In genomic region chr11:32090774-32091370, GRCh38 we compare ENCODE assay signal across 1 cellular context.
TF ChIP-seq lines count a peak whose summit lies in the region.

TSS of gene RCN1 (plus strand) at chr11:32091074. CDS start at chr11:32091197, 123 bp downstream.

TF ChIP-seq in HepG2, 621 proteins besides CTCF, POLR2A, EP300 and RAD21 (continued from another document):
- TF ChIP-seq ZNF276 (CRISPR knock-in tag; IDR thresholded peaks at IDR 0.05; ENCODE audit: low read depth) (0 out of 2 replicates have a peak, but pooled peaks have one; percentile 72), ZNF558 (CRISPR knock-in tag; IDR thresholded peaks at IDR 0.05; ENCODE audit: borderline replicate concordance) (0 out of 2 replicates have a peak, but pooled peaks have one; percentile 55), KLF13 (CRISPR knock-in tag; IDR thresholded peaks at IDR 0.05) (no peak), ASH2L (IDR thresholded peaks at IDR 0.05; ENCODE audit: insufficient read length, low read depth, low read length) (peak; percentile 71), CBFB (CRISPR knock-in tag; IDR thresholded peaks at IDR 0.05) (0 out of 2 replicates have a peak, but pooled peaks have one; percentile 3), POLR2G (IDR thresholded peaks at IDR 0.05; ENCODE audit: low read depth, low read length) (peak; percentile 48; the same call in 1 of the 2 replicates), ATF7-NPFF (CRISPR knock-in tag; IDR thresholded peaks at IDR 0.05; ENCODE audit: low read depth) (0 out of 2 replicates have a peak, but pooled peaks have one; percentile 52), ZNF350 (CRISPR knock-in tag; IDR thresholded peaks at IDR 0.05; ENCODE audit: borderline replicate concordance, low read depth) (no peak), ZNF800 (CRISPR knock-in tag; IDR thresholded peaks at IDR 0.05) (peak; percentile 76; the same call in 1 of the 2 replicates), NR2C2 (CRISPR knock-in tag; IDR thresholded peaks at IDR 0.05; ENCODE audit: borderline replicate concordance) (peak; percentile 32; the same call in 1 of the 2 replicates), ZGPAT (CRISPR knock-in tag; IDR thresholded peaks at IDR 0.05) (peak; percentile 37), RBM39 (IDR thresholded peaks at IDR 0.05; ENCODE audit: low read depth, low read length, poor library complexity, severe bottlenecking) (no peak), DMAP1 (CRISPR knock-in tag; IDR thresholded peaks at IDR 0.05) (peak; percentile 69; the same call in 1 of the 2 replicates), ZNF562 (CRISPR knock-in tag; IDR thresholded peaks at IDR 0.05; ENCODE audit: borderline replicate concordance) (0 out of 2 replicates have a peak, but pooled peaks have one; percentile 42), KMT2A (CRISPR knock-in tag; IDR thresholded peaks at IDR 0.05) (0 out of 2 replicates have a peak, but pooled peaks have one; percentile 13), ZNF274 (CRISPR knock-in tag; IDR thresholded peaks at IDR 0.05) (0 out of 2 replicates have a peak, but pooled peaks have one; percentile 34), TOPORS (CRISPR knock-in tag; IDR thresholded peaks at IDR 0.05) (0 out of 2 replicates have a peak, but pooled peaks have one; percentile 35), ZNF550 (CRISPR knock-in tag; IDR thresholded peaks at IDR 0.05; ENCODE audit: borderline replicate concordance) (0 out of 2 replicates have a peak, but pooled peaks have one; percentile 60), ZNF235 (CRISPR knock-in tag; IDR thresholded peaks at IDR 0.05; ENCODE audit: borderline replicate concordance) (no peak), FOXO1 (CRISPR knock-in tag; IDR thresholded peaks at IDR 0.05) (0 out of 2 replicates have a peak, but pooled peaks have one; percentile 16), ZNF652 (CRISPR knock-in tag; IDR thresholded peaks at IDR 0.05; ENCODE audit: borderline replicate concordance, low read depth) (0 out of 2 replicates have a peak, but pooled peaks have one; percentile 27), ZNF674 (CRISPR knock-in tag; IDR thresholded peaks at IDR 0.05; ENCODE audit: low read depth) (0 out of 2 replicates have a peak, but pooled peaks have one; percentile 25)
- TF ChIP-seq, protein P1, sequence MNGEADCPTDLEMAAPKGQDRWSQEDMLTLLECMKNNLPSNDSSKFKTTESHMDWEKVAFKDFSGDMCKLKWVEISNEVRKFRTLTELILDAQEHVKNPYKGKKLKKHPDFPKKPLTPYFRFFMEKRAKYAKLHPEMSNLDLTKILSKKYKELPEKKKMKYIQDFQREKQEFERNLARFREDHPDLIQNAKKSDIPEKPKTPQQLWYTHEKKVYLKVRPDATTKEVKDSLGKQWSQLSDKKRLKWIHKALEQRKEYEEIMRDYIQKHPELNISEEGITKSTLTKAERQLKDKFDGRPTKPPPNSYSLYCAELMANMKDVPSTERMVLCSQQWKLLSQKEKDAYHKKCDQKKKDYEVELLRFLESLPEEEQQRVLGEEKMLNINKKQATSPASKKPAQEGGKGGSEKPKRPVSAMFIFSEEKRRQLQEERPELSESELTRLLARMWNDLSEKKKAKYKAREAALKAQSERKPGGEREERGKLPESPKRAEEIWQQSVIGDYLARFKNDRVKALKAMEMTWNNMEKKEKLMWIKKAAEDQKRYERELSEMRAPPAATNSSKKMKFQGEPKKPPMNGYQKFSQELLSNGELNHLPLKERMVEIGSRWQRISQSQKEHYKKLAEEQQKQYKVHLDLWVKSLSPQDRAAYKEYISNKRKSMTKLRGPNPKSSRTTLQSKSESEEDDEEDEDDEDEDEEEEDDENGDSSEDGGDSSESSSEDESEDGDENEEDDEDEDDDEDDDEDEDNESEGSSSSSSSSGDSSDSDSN (CRISPR knock-in tag; IDR thresholded peaks at IDR 0.05): peak; percentile 90; the same call in 1 of the 2 replicates
- TF ChIP-seq, protein P2, sequence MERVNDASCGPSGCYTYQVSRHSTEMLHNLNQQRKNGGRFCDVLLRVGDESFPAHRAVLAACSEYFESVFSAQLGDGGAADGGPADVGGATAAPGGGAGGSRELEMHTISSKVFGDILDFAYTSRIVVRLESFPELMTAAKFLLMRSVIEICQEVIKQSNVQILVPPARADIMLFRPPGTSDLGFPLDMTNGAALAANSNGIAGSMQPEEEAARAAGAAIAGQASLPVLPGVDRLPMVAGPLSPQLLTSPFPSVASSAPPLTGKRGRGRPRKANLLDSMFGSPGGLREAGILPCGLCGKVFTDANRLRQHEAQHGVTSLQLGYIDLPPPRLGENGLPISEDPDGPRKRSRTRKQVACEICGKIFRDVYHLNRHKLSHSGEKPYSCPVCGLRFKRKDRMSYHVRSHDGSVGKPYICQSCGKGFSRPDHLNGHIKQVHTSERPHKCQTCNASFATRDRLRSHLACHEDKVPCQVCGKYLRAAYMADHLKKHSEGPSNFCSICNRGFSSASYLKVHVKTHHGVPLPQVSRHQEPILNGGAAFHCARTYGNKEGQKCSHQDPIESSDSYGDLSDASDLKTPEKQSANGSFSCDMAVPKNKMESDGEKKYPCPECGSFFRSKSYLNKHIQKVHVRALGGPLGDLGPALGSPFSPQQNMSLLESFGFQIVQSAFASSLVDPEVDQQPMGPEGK (CRISPR knock-in tag; IDR thresholded peaks at IDR 0.05): peak; percentile 33; the same call in 1 of the 2 replicates
